In the genomic region with DNA sequence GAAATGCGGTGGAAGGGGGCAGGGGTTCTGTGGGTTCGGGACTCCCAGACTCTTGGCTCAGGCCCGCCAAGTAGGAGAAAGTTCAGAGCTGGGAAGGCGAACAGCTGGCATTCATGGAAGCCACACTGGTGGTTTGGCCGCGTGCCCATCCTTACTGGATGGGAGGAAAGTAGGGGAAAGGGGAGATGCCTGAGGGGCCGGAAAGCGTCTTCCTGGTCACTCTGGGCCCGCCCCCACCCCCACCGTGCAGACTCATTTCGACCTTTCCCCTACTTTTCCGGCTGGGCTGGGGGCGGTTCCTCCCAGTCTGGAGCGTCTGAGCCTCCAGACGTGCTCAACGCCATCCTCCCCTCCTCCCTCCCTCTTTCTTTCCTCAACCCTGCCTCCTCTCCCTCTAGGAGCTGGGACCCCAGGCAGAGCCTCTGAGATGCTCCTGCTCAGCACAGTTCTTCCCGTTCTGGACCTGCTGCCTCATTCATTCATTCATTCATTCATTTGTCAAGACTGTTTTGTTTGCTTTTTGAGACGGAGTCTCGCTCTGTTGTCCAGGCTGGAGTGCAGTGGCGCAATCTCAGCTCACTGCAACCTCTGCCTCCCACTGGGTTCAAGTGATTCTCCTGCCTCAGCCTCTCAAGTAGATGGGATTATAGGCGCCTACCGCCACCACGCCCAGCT, we compare ENCODE assay signal across 7 cellular contexts. TPM values are rescaled to one million over a fixed set of nuclear protein-coding genes. Genes with fewer than 3 reads are reported as not detected.
DNase-seq lines count a peak whose midpoint lies in the region; ATAC-seq and TF ChIP-seq lines count a peak whose summit lies in the region.

No MANE protein-coding gene starts in this region.

- TF ChIP-seq RAD21 in HCT116 (IDR thresholded peaks at IDR 0.05; ENCODE audit: low read depth), result no peak

- intact Hi-C loops in HCT116 (cut with micrococcal nuclease), result no loop called here

- peak overlapping the region; percentile 68 for H3K4me2 ChIP-seq in HCT116 (ENCODE audit: low read length)

- H3K4me1 ChIP-seq in HCT116 (ENCODE audit: control insufficient read depth in 1 of 2, insufficient read depth in 2 of 2, low read length in 2 of 2) (peaks cover 30 to 53% of the 10 kb centered on the region in 2 experiments), SJSA1 (replicated peaks) (peaks cover 34% of the 10 kb centered on the region), muscle layer of duodenum (ENCODE audit: control insufficient read depth in 1 of 2, insufficient read depth in 2 of 2, low read length in 2 of 2) (peaks cover 5 to 33% of the 10 kb centered on the region in 2 donors)

- no peak for TF ChIP-seq POLR2A in HCT116 (IDR thresholded peaks at IDR 0.05; ENCODE audit: borderline replicate concordance, extremely low read depth, insufficient read depth, insufficient read length)

- no peaks in the 10 kb centered on the region; a peak in 2 of 4 replicates for H3K36me3 ChIP-seq in HCT116 (ENCODE audit: control insufficient read depth in 1 of 2, insufficient read depth in 2 of 2, low read length in 2 of 2)
- H3K36me3 ChIP-seq in SJSA1, result no peaks in the 10 kb centered on the region
- peaks cover 0 to 6% of the 10 kb centered on the region in 2 donors for H3K36me3 ChIP-seq in muscle layer of duodenum (ENCODE audit: control insufficient read depth in 1 of 2, insufficient read depth in 2 of 2, low read length in 2 of 2)

- no peak overlapping the region for H2AFZ ChIP-seq in HCT116 (ENCODE audit: low read depth, low read length, poor library complexity, severe bottlenecking)

- H3K9me2 ChIP-seq in HCT116 (ENCODE audit: insufficient read depth), result no peaks in the 10 kb centered on the region

- no peaks in the 10 kb centered on the region for H4K20me1 ChIP-seq in HCT116 (ENCODE audit: insufficient read depth)

- no peaks in the 10 kb centered on the region for H3K27me3 ChIP-seq in HCT116 (ENCODE audit: insufficient read depth, low read length)
- H3K27me3 ChIP-seq in SJSA1 (replicated peaks), result no peaks in the 10 kb centered on the region
- no peaks in the 10 kb centered on the region for H3K27me3 ChIP-seq in muscle layer of duodenum (ENCODE audit: low read depth, low read length)

- H3K4me3 ChIP-seq in HCT116 (replicated peaks in 1 of 2; ENCODE audit: low read depth in 1 of 2, low read length in 2 of 2) (peak overlapping the region in 1 of 2 experiments; percentile 20; a peak in 2 of 4 replicates), SJSA1 (no peak overlapping the region), muscle layer of duodenum (ENCODE audit: low read depth in 1 of 2, low read length in 2 of 2) (peak overlapping the region; percentile 10 to 44)

- no peak overlapping the region; the same call in 1 of the 2 replicates for H3K27ac ChIP-seq in HCT116 (ENCODE audit: low read depth, low read length)
- no peak overlapping the region for H3K27ac ChIP-seq in SJSA1
- peak overlapping the region; percentile 79 for H3K27ac ChIP-seq in muscle layer of duodenum (ENCODE audit: low read length)

- TF ChIP-seq CTCF in HCT116 (IDR thresholded peaks at IDR 0.05 in 2 of 3, conservative IDR thresholded peaks at IDR 0.05 in 1 of 3; ENCODE audit: borderline replicate concordance in 1 of 3, insufficient read depth in 1 of 3, low read depth in 2 of 3, low read length in 2 of 3), result no peak

- POLR2A ChIA-PET in HCT116 (lab: Charles Lee), result interaction anchor here (1.0 to 2.1 kb wide), 3 partner anchors 9 to 146 kb away, joined by 3 to 8 read pairs (median 6); a partner anchor contains a TSS

- CTCF ChIA-PET in HCT116 (lab: Charles Lee), result no interaction called here

- no TSS peak for BruUV-seq in HCT116 (replicated peaks; lab: Mats Ljungman, UMichigan)

- DNase-seq in HCT116 (ENCODE audit: low read depth, low spot score) (no peak), SJSA1 (ENCODE audit: low read depth in 1 of 2, low spot score in 2 of 2) (peak; percentile 98 to 99), fibroblast of gingiva (ENCODE audit: low read depth) (peak; percentile 96), NCI-H1048 (lab: John Stamatoyannopoulos, UW) (no peak)

- peak; percentile 18 for ATAC-seq in HCT116
- ATAC-seq in HG02571 (IDR thresholded peaks at IDR 0.05; ENCODE audit: unreplicated experiment), result no peak
- ATAC-seq in HG03378 (IDR thresholded peaks at IDR 0.05; ENCODE audit: unreplicated experiment), result no peak

- H3K9me3 ChIP-seq in HCT116 (ENCODE audit: control insufficient read depth in 1 of 2, insufficient read depth in 1 of 2, low read depth in 1 of 2, low read length in 2 of 2) (no peaks in the 10 kb centered on the region), SJSA1 (replicated peaks) (peaks cover 5% of the 10 kb centered on the region), muscle layer of duodenum (ENCODE audit: control insufficient read depth in 1 of 2, low read length in 2 of 2) (no peaks in the 10 kb centered on the region)

- peak overlapping the region; percentile 20; the same call in 1 of the 2 replicates for H3K9ac ChIP-seq in HCT116 (ENCODE audit: low read length)

- H3K79me2 ChIP-seq in HCT116 (ENCODE audit: insufficient read depth, low read length), result no peaks in the 10 kb centered on the region

- RAD21 ChIA-PET in HCT116 (lab: Charles Lee; ENCODE audit: low non-redundant PET in 1 of 2, low total read pairs in 2 of 2, uncharacterized antibody in 2 of 2, unreplicated experiment in 2 of 2), result interaction anchor here in 1 of 2 experiments (0.6 kb wide), 1 partner anchor 1642 kb away, joined by 4 read pairs; no protein-coding TSS in a partner anchor

TF ChIP-seq in HCT116, 20 proteins besides CTCF, POLR2A, EP300 and RAD21:
- TF ChIP-seq ELF1 (IDR thresholded peaks at IDR 0.05; ENCODE audit: borderline replicate concordance, low read depth) (no peak), POLR2AphosphoS5 (IDR thresholded peaks at IDR 0.05; ENCODE audit: low read depth, low read length) (peak; percentile 42; the same call in 1 of the 2 replicates), JUND (IDR thresholded peaks at IDR 0.05) (peak; percentile 23; the same call in 1 of the 2 replicates), SP1 (IDR thresholded peaks at IDR 0.05; ENCODE audit: low read depth) (peak; percentile 41), FOSL1 (IDR thresholded peaks at IDR 0.05; ENCODE audit: low read depth) (no peak)
TF ChIP-seq in HCT116: peak in this region for 3.

RNA-seq across cellular contexts. Expression of a gene that starts 3.5 kb away (rescaled TPM):
- 54.8 TPM for total RNA-seq in HCT116 (2021; ENCODE audit: unreplicated experiment)
- polyA plus RNA-seq in HCT116 (2012), result 114 and 161 TPM in 2 replicates
- total RNA-seq in SJSA1 (2014; rRNA removed; shearing (Covaris generic)), result 1.5 and 3.4 TPM in 2 replicates

RNA-seq across cellular contexts. Expression of a gene that starts 22.7 kb away (rescaled TPM):
- total RNA-seq in HCT116 (2021; ENCODE audit: unreplicated experiment), result 140 TPM
- polyA plus RNA-seq in HCT116 (2012), result 164 and 236 TPM in 2 replicates
- total RNA-seq in SJSA1 (2014; rRNA removed; shearing (Covaris generic)), result 5.6 and 9.1 TPM in 2 replicates

RNA-seq across cellular contexts. Expression of a gene that starts 24.4 kb away (rescaled TPM):
- total RNA-seq in HCT116 (2021; ENCODE audit: unreplicated experiment), result 21.7 TPM
- polyA plus RNA-seq in HCT116 (2012), result 13.1 and 14.4 TPM in 2 replicates
- not detected in 2 replicates for total RNA-seq in SJSA1 (2014; rRNA removed; shearing (Covaris generic))

RNA-seq across cellular contexts. Expression of a gene that starts 45.6 kb away (rescaled TPM):
- 22.5 TPM for total RNA-seq in HCT116 (2021; ENCODE audit: unreplicated experiment)
- 22.9 and 27.8 TPM in 2 replicates for polyA plus RNA-seq in HCT116 (2012)
- 37.9 and 45.5 TPM in 2 replicates for total RNA-seq in SJSA1 (2014; rRNA removed; shearing (Covaris generic))

RNA-seq across cellular contexts. Expression of a gene that starts 46.2 kb away (rescaled TPM):
- total RNA-seq in HCT116 (2021; ENCODE audit: unreplicated experiment), result 2,379 TPM
- polyA plus RNA-seq in HCT116 (2012), result 2,859 and 3,193 TPM in 2 replicates
- total RNA-seq in SJSA1 (2014; rRNA removed; shearing (Covaris generic)), result 164 and 220 TPM in 2 replicates

Comparison
In these comparisons a context has a peak if more than half of its experiments do, and no peak if none do; other contexts are left out.
1. DNase-seq: peak in SJSA1 (2 of 2) and fibroblast of gingiva (single experiment); none in HCT116 (single experiment) and NCI-H1048 (single experiment).
2. RNA of a gene that starts 3.5 kb away (total RNA-seq): 54.8 TPM in HCT116 (single experiment); 1.5 to 3.4 TPM in SJSA1; every median in the first group is over 10 times any median in the second.
3. RNA of a gene that starts 22.7 kb away (total RNA-seq): 140 TPM in HCT116 (single experiment); 5.6 to 9.1 TPM in SJSA1; every median in the first group is over 10 times any median in the second.
4. RNA of a gene that starts 24.4 kb away (total RNA-seq): 21.7 TPM in HCT116 (single experiment); not detected in SJSA1; every median in the first group is over 10 times any median in the second.